In the genomic region with DNA sequence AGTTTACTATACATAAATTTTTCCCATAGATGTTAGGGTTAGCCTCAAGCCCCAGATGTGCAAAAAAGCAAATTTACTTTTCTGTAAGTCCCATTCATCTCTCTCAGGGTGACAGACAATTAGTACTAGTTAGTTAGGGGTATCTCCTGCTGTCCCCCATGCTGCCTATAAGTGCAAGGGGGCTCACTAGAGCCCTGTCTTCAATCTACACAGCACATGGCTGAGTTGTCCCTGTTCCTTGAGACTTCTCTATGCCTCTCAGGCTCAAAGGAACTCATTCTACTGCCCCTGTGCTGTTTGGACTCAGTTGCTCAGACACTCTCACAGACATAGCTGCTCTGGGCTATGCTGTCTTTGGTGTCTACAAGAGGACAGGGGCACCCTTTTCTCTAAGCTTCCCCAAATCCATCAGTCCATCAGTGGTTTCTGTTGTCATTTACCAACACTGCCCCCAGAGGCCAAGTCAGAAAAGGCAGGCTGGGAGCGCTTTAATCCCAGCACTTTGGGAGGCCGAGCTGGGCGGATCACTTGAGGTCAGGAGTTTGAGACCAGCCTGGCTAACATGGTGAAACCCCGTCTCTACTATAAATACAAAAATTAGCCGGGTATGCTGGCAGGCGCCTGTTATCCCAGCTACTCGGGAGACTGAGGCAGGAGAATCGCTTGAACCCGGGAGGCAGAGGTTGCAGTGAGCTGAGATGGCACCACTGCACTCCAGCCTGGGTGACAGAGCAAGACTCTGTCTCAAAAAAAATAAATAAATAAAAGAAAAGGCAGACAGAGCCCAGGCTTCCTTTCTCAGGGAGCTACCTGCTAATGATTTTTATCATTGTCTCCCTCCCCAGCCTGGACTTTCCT, we compare ENCODE assay signal across 8 cellular contexts. TPM values are rescaled to one million over a fixed set of nuclear protein-coding genes. Genes with fewer than 3 reads are reported as not detected.
A peak's percentile ranks its signal among the peaks of the same experiment; 100 is the strongest.
DNase-seq lines count a peak whose midpoint lies in the region; ATAC-seq and TF ChIP-seq lines count a peak whose summit lies in the region.

No MANE protein-coding gene starts in this region.

- no peaks in the 10 kb centered on the region for H3K9me3 Mint-ChIP-seq in natural killer cell

- peaks cover 19 to 34% of the 10 kb centered on the region in 2 donors for H3K27me3 Mint-ChIP-seq in natural killer cell (ENCODE audit: low read depth in 2 of 2)

- ATAC-seq in IMR-90 (ENCODE audit: low read depth), result peak; percentile 65; the same call in 1 of the 2 replicates
- ATAC-seq in natural killer cell, result peak in 2 of 3 donors; percentile 37 to 52
- ATAC-seq in HG02973 (IDR thresholded peaks at IDR 0.05; ENCODE audit: unreplicated experiment), result no peak

- no peaks in the 10 kb centered on the region for H4K20me1 ChIP-seq in IMR-90 (ENCODE audit: insufficient read depth, low read length)

- DNase-seq in GM13976 (ENCODE audit: low spot score) (peak; percentile 61), IMR-90 (peak; percentile 10), WERI-Rb-1 (peak; percentile 76), ecto neural progenitor cell (ENCODE audit: low spot score) (peak; percentile 79), natural killer cell (peak; percentile 21), uterus (peak in 1 of 2 donors; percentile 32)

- CTCF ChIA-PET in IMR-90 (lab: Yijun Ruan, JAX), result interaction anchor here (0.7 to 1.7 kb wide), 9 partner anchors 9 to 62 kb away, joined by 3 to 6 read pairs (median 4); no protein-coding TSS in a partner anchor

- H2BK5ac ChIP-seq in IMR-90 (ENCODE audit: low read depth, low read length, poor library complexity, severe bottlenecking), result no peak overlapping the region

- in situ Hi-C loops in GM13976 (cut with MboI; ENCODE audit: low sequenced_read_pairs, unreplicated experiment) (loop anchor here (10.0 kb wide), 1 partner anchor 120 kb away; no protein-coding TSS in a partner anchor), IMR-90 (cut with MboI; ENCODE audit: low sequenced_read_pairs) (no loop called here)

- no peak overlapping the region for H3K4me3 Mint-ChIP-seq in natural killer cell

- H3K14ac ChIP-seq in IMR-90 (replicated peaks; ENCODE audit: low read depth, low read length), result no peak overlapping the region

- dilution Hi-C loops in IMR-90 (cut with HindIII; ENCODE audit: low sequenced_read_pairs, unreplicated experiment), result no loop called here

- no peak overlapping the region for H2AK9ac ChIP-seq in IMR-90 (replicated peaks; ENCODE audit: low read depth, low read length, poor library complexity)

- H3K27ac ChIP-seq in 22Rv1 (no peak overlapping the region), IMR-90 (ENCODE audit: insufficient read depth, low read length) (no peak overlapping the region), WERI-Rb-1 (no peak overlapping the region), uterus (no peak overlapping the region)

- H3K18ac ChIP-seq in IMR-90 (ENCODE audit: low read depth, low read length), result no peak overlapping the region

- no peak overlapping the region for H3K4me2 ChIP-seq in IMR-90 (ENCODE audit: low read depth, low read length)

- TF ChIP-seq POLR2A in IMR-90 (IDR thresholded peaks at IDR 0.05; ENCODE audit: low read depth, low read length) (no peak), uterus (IDR thresholded peaks at IDR 0.05) (no peak)

- H2AFZ ChIP-seq in IMR-90 (replicated peaks; ENCODE audit: low read length, poor library complexity), result no peak overlapping the region

- H3K4me1 ChIP-seq in IMR-90 (ENCODE audit: control insufficient read depth, insufficient read depth, low read length) (no peaks in the 10 kb centered on the region), uterus (no peaks in the 10 kb centered on the region)

- H2AK5ac ChIP-seq in IMR-90 (ENCODE audit: low read depth, low read length), result no peak overlapping the region

- H4K8ac ChIP-seq in IMR-90 (ENCODE audit: low read depth in 2 of 2, low read length in 2 of 2), result no peak overlapping the region

- H3K4ac ChIP-seq in IMR-90 (ENCODE audit: low read depth, low read length), result no peak overlapping the region

- peaks cover 19% of the 10 kb centered on the region for H3K27me3 ChIP-seq in IMR-90 (ENCODE audit: control insufficient read depth, insufficient read depth, low read length)
- H3K27me3 ChIP-seq in WERI-Rb-1 (ENCODE audit: insufficient read depth, low read depth, severe bottlenecking), result no peaks in the 10 kb centered on the region
- no peaks in the 10 kb centered on the region for H3K27me3 ChIP-seq in uterus

- no peak overlapping the region for H2BK15ac ChIP-seq in IMR-90 (ENCODE audit: low read depth, low read length)

- H3K27ac Mint-ChIP-seq in natural killer cell, result no peak overlapping the region

- H3K23ac ChIP-seq in IMR-90 (ENCODE audit: low read depth, low read length), result no peak overlapping the region

- TF ChIP-seq CTCF in 22Rv1 (IDR thresholded peaks at IDR 0.05) (peak; percentile 84), GM13976 (IDR thresholded peaks at IDR 0.05; ENCODE audit: borderline replicate concordance, control extremely low read depth, extremely low read depth, insufficient read depth, missing control alignments) (peak; percentile 59), IMR-90 (conservative IDR thresholded peaks at IDR 0.05; ENCODE audit: low read depth, low read length) (peak; percentile 46), WERI-Rb-1 (IDR thresholded peaks at IDR 0.05; ENCODE audit: low read depth, low read length) (peak; percentile 66), natural killer cell (IDR thresholded peaks at IDR 0.05) (peak; percentile 66), uterus (IDR thresholded peaks at IDR 0.05) (peak; percentile 26 to 61 (median 35))

- intact Hi-C loops in IMR-90 (cut with micrococcal nuclease) (no loop called here), natural killer cell (cut with micrococcal nuclease) (no loop called here), uterus (cut with DNase I; ENCODE audit: low total_unique reads) (no loop called here)

- no peak overlapping the region for H3K56ac ChIP-seq in IMR-90 (ENCODE audit: extremely low read depth, insufficient read depth, low read length)

- no peak overlapping the region for H3K9ac ChIP-seq in IMR-90 (ENCODE audit: low read depth, low read length)

- 60% methylated on average over 1 of the region's 9 CpGs; no CpG with 5 or more reads in 1 of the 2 experiments for WGBS in IMR-90 (ENCODE audit: extremely low coverage in 2 of 2, insufficient read length in 1 of 2), 2 experiments

- H4K5ac ChIP-seq in IMR-90 (ENCODE audit: low read depth, low read length), result no peak overlapping the region

- H2BK20ac ChIP-seq in IMR-90 (ENCODE audit: low read depth, low read length), result no peak overlapping the region

- H3K79me1 ChIP-seq in IMR-90 (ENCODE audit: low read depth in 1 of 2, low read length in 2 of 2), result no peaks in the 10 kb centered on the region

- no peaks in the 10 kb centered on the region for H3K4me1 Mint-ChIP-seq in natural killer cell

- H2BK120ac ChIP-seq in IMR-90 (ENCODE audit: low read depth, low read length), result no peak overlapping the region

- BruUV-seq in IMR-90 (replicated peaks; lab: Mats Ljungman, UMichigan), result no TSS peak

- no peaks in the 10 kb centered on the region for H3K36me3 Mint-ChIP-seq in natural killer cell

- TF ChIP-seq RAD21 in IMR-90 (IDR thresholded peaks at IDR 0.05; ENCODE audit: low read length), result no peak

- H3K4me3 ChIP-seq in IMR-90 (ENCODE audit: insufficient read depth, low read depth, low read length), result no peak overlapping the region
- no peak overlapping the region for H3K4me3 ChIP-seq in WERI-Rb-1 (ENCODE audit: low read depth, low read length)
- no peak overlapping the region for H3K4me3 ChIP-seq in uterus

- H3K9me3 ChIP-seq in IMR-90 (ENCODE audit: control insufficient read depth, insufficient read depth, low read length), result no peaks in the 10 kb centered on the region
- no peaks in the 10 kb centered on the region for H3K9me3 ChIP-seq in WERI-Rb-1 (ENCODE audit: severe bottlenecking)
- H3K9me3 ChIP-seq in uterus, result no peaks in the 10 kb centered on the region

- H4K91ac ChIP-seq in IMR-90 (ENCODE audit: insufficient read depth, low read depth, low read length), result no peak overlapping the region

- POLR2A ChIA-PET in IMR-90 (lab: Charles Lee; ENCODE audit: unreplicated experiment), result no interaction called here

- no peaks in the 10 kb centered on the region for H3K36me3 ChIP-seq in IMR-90 (ENCODE audit: control insufficient read depth, insufficient read depth, low read length)
- H3K36me3 ChIP-seq in WERI-Rb-1, result no peaks in the 10 kb centered on the region
- H3K36me3 ChIP-seq in uterus, result no peaks in the 10 kb centered on the region

- H3K9me1 ChIP-seq in IMR-90 (ENCODE audit: insufficient read depth, low read length), result no peaks in the 10 kb centered on the region

TF ChIP-seq in IMR-90, 13 proteins besides CTCF, POLR2A, EP300 and RAD21 (continues in another document):
- no peak for TF ChIP-seq RFX5 (IDR thresholded peaks at IDR 0.05; ENCODE audit: low read depth, low read length)
- TF ChIP-seq, protein P1, sequence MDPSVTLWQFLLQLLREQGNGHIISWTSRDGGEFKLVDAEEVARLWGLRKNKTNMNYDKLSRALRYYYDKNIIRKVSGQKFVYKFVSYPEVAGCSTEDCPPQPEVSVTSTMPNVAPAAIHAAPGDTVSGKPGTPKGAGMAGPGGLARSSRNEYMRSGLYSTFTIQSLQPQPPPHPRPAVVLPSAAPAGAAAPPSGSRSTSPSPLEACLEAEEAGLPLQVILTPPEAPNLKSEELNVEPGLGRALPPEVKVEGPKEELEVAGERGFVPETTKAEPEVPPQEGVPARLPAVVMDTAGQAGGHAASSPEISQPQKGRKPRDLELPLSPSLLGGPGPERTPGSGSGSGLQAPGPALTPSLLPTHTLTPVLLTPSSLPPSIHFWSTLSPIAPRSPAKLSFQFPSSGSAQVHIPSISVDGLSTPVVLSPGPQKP (IDR thresholded peaks at IDR 0.05; ENCODE audit: borderline replicate concordance, low read depth, low read length), result no peak
- no peak for TF ChIP-seq MAFK (IDR thresholded peaks at IDR 0.05; ENCODE audit: low read depth, low read length)
- no peak for TF ChIP-seq BHLHE40 (IDR thresholded peaks at IDR 0.05; ENCODE audit: low read depth, low read length)
- no peak for TF ChIP-seq SMC3 (IDR thresholded peaks at IDR 0.05; ENCODE audit: low read depth, low read length)
- no peak for TF ChIP-seq MXI1 (IDR thresholded peaks at IDR 0.05; ENCODE audit: borderline replicate concordance, low read depth, low read length)
- TF ChIP-seq CHD1 (IDR thresholded peaks at IDR 0.05; ENCODE audit: low read depth, low read length), result no peak
- no peak for TF ChIP-seq MAZ (IDR thresholded peaks at IDR 0.05; ENCODE audit: borderline replicate concordance, low read depth, low read length)
- TF ChIP-seq CEBPB (IDR thresholded peaks at IDR 0.05; ENCODE audit: low read depth, low read length), result no peak

RNA-seq across cellular contexts. Expression of a gene that starts 31.4 kb away (rescaled TPM):
- total RNA-seq in IMR-90 (2012; rRNA removed), result 1.4 and 1.7 TPM in 2 replicates
- 0.89 and 0.99 TPM in 2 replicates for polyA plus RNA-seq in IMR-90 (2012; rRNA removed)
- 0.61 and 0.62 TPM in 2 replicates for polyA plus RNA-seq in IMR-90 (2012; cell fraction: cytosol; rRNA removed)
- polyA plus RNA-seq in IMR-90 (2012; cell fraction: nucleus; rRNA removed; ENCODE audit: low replicate concordance), result 0.59 and 1.1 TPM in 2 replicates
- not detected for total RNA-seq in natural killer cell
- total RNA-seq in uterus, result 10 to 100 TPM in 3 of 4 donors, 1 to 10 TPM in 1; 4.1 to 37.2 (median 23.3) TPM
